In the genomic region with DNA sequence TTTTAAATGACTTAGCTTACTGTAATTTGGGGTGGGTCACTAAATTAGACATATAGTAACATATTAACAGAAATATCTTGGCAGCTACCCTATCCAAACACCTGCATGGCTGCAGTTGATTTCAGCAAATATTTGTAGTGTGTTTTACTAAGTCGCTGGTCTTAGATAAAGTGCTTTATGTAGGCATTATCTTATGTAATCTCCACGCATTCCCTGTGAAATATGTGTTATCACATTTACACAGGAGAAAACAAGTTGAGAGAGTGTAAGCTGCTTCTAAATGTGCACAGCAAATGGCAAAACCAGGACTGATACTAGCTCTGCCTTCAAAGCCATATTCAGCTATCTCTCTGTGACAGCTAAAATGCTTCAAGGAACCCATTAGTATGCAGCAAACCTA, we compare ENCODE assay signal across 1 cellular context.
A peak's percentile ranks its signal among the peaks of the same experiment; 100 is the strongest.
TF ChIP-seq lines count a peak whose summit lies in the region.

No MANE protein-coding gene starts in this region.

TF ChIP-seq in K562, 482 proteins besides CTCF, POLR2A, EP300 and RAD21 (continued from another document and continues in another):
- TF ChIP-seq ZNF41 (CRISPR knock-in tag; conservative IDR thresholded peaks at IDR 0.05) = no peak
- no peak for TF ChIP-seq ZBTB33 (CRISPR knock-in tag; IDR thresholded peaks at IDR 0.05)
- TF ChIP-seq PTBP1 (IDR thresholded peaks at IDR 0.05; ENCODE audit: low read depth, low read length) = no peak
- TF ChIP-seq NCOA4 (IDR thresholded peaks at IDR 0.05; ENCODE audit: partially characterized antibody) = no peak
- no peak for TF ChIP-seq IRF2 (CRISPR knock-in tag; IDR thresholded peaks at IDR 0.05)
- TF ChIP-seq ESRRA (IDR thresholded peaks at IDR 0.05; ENCODE audit: borderline replicate concordance, low read depth) = no peak
- TF ChIP-seq, protein P1, sequence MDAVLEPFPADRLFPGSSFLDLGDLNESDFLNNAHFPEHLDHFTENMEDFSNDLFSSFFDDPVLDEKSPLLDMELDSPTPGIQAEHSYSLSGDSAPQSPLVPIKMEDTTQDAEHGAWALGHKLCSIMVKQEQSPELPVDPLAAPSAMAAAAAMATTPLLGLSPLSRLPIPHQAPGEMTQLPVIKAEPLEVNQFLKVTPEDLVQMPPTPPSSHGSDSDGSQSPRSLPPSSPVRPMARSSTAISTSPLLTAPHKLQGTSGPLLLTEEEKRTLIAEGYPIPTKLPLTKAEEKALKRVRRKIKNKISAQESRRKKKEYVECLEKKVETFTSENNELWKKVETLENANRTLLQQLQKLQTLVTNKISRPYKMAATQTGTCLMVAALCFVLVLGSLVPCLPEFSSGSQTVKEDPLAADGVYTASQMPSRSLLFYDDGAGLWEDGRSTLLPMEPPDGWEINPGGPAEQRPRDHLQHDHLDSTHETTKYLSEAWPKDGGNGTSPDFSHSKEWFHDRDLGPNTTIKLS (IDR thresholded peaks at IDR 0.05; ENCODE audit: borderline replicate concordance, low read depth) = no peak
- no peak for TF ChIP-seq CBX2 (IDR thresholded peaks at IDR 0.05; ENCODE audit: insufficient read depth, low read length, poor library complexity, severe bottlenecking)
- no peak for TF ChIP-seq TBP (optimal IDR thresholded peaks at IDR 0.05; ENCODE audit: low read depth, low read length)
- TF ChIP-seq STAT5A (IDR thresholded peaks at IDR 0.05; ENCODE audit: borderline replicate concordance, low read length) = peak; percentile 28; the same call in 1 of the 2 replicates
- TF ChIP-seq ELF4 (CRISPR knock-in tag; IDR thresholded peaks at IDR 0.05) = no peak
- no peak for TF ChIP-seq DACH1 (IDR thresholded peaks at IDR 0.05; ENCODE audit: partially characterized antibody)
- no peak for TF ChIP-seq ZNF740 (CRISPR knock-in tag; IDR thresholded peaks at IDR 0.05)
- TF ChIP-seq ZNF740 (tag; IDR thresholded peaks at IDR 0.05) = no peak
- no peak for TF ChIP-seq SAFB2 (IDR thresholded peaks at IDR 0.05; ENCODE audit: borderline replicate concordance, low read depth, low read length, severe bottlenecking)
- TF ChIP-seq KLF16 (IDR thresholded peaks at IDR 0.05) = peak; percentile 34; the same call in 1 of the 2 replicates
- TF ChIP-seq CCNT2 (IDR thresholded peaks at IDR 0.05; ENCODE audit: borderline replicate concordance, extremely low read depth, insufficient read length, low read depth, low read length) = peak; percentile 32
- TF ChIP-seq HDAC3 (IDR thresholded peaks at IDR 0.05; ENCODE audit: borderline replicate concordance, partially characterized antibody) = no peak
- no peak for TF ChIP-seq ZBTB7A (IDR thresholded peaks at IDR 0.05; ENCODE audit: borderline replicate concordance, control insufficient read depth, low read depth, low read length)
- TF ChIP-seq HNRNPLL (IDR thresholded peaks at IDR 0.05; ENCODE audit: low read depth, low read length, poor library complexity, severe bottlenecking) = no peak
- peak; percentile 84 for TF ChIP-seq ARID1B (IDR thresholded peaks at IDR 0.05)
- no peak for TF ChIP-seq MAFK (IDR thresholded peaks at IDR 0.05; ENCODE audit: low read length)
- peak; percentile 63; the same call in 1 of the 2 replicates for TF ChIP-seq NCOR1 (IDR thresholded peaks at IDR 0.05)
- TF ChIP-seq TEAD4 (IDR thresholded peaks at IDR 0.05; ENCODE audit: low read length) = peak; percentile 86
- TF ChIP-seq TEAD4 (CRISPR knock-in tag; IDR thresholded peaks at IDR 0.05; ENCODE audit: borderline replicate concordance) = no peak
- TF ChIP-seq ZC3H4 (CRISPR knock-in tag; IDR thresholded peaks at IDR 0.05; ENCODE audit: borderline replicate concordance) = no peak
- 0 out of 2 replicates have a peak, but pooled peaks have one; percentile 30 for TF ChIP-seq PML (IDR thresholded peaks at IDR 0.05; ENCODE audit: low read length)
- TF ChIP-seq THAP12 (CRISPR knock-in tag; IDR thresholded peaks at IDR 0.05) = no peak
- TF ChIP-seq SIN3A (IDR thresholded peaks at IDR 0.05; ENCODE audit: borderline replicate concordance in 2 of 2, control insufficient read depth in 1 of 2, low read depth in 2 of 2, low read length in 2 of 2) = no peak
- no peak for TF ChIP-seq ZNF212 (CRISPR knock-in tag; IDR thresholded peaks at IDR 0.05)
- TF ChIP-seq TRIM24 (IDR thresholded peaks at IDR 0.05) = 0 out of 4 replicates have a peak, but pooled peaks of 1 of the 2 experiments have one; percentile 19
- TF ChIP-seq MLX (CRISPR knock-in tag; conservative IDR thresholded peaks at IDR 0.05) = no peak
- no peak for TF ChIP-seq POU5F1 (IDR thresholded peaks at IDR 0.05; ENCODE audit: borderline replicate concordance, low read depth, low read length, partially characterized antibody)
- TF ChIP-seq CHD4 (IDR thresholded peaks at IDR 0.05; ENCODE audit: insufficient read depth, insufficient replicate concordance, low read depth, low read length, poor library complexity, severe bottlenecking) = no peak
- TF ChIP-seq SNIP1 (IDR thresholded peaks at IDR 0.05; ENCODE audit: low read depth) = no peak
- no peak for TF ChIP-seq ARID4B (CRISPR knock-in tag; IDR thresholded peaks at IDR 0.05)
- no peak for TF ChIP-seq GATAD2A (IDR thresholded peaks at IDR 0.05)
- no peak for TF ChIP-seq ZNF318 (IDR thresholded peaks at IDR 0.05; ENCODE audit: borderline replicate concordance in 1 of 2, low read depth in 1 of 2)
- no peak for TF ChIP-seq ILF3 (IDR thresholded peaks at IDR 0.05; ENCODE audit: borderline replicate concordance)
